In genomic region chr6:33955566-33955965, GRCh38 we compare ENCODE assay signal across 25 cellular contexts.
"Had no signal": no experiment of that assay in that cellular context is flagged by ENCODE, and none has a peak within 500 bp of the region (broad histone marks: within the 10 kb centered on the region; RNA-seq: fewer than 3 reads in every experiment).

No MANE protein-coding gene starts in this region.

- FAIRE-seq: frontal cortex had no signal

- H3K27me3 ChIP-seq: adrenal gland, body of pancreas, colonic mucosa had no signal

- H3K27ac ChIP-seq: adrenal gland, body of pancreas, colonic mucosa, dorsolateral prefrontal cortex, WERI-Rb-1 had no signal

- H3K4me3 ChIP-seq: adrenal gland, body of pancreas, colonic mucosa, dorsolateral prefrontal cortex had no signal

- H3K36me3 ChIP-seq: adrenal gland, colonic mucosa, WERI-Rb-1 had no signal

- H3K9me3 ChIP-seq: adrenal gland, body of pancreas, colonic mucosa had no signal

- DNase-seq: activated B cell treated with CpG ODN at 0.5 μM for 24 hours; activated CD4-positive, alpha-beta T cell treated with anti-CD3 and anti-CD28 coated beads for 48 hours; activated CD4-positive, alpha-beta T cell treated with anti-CD3 and anti-CD28 coated beads, Interleukin-2, amount 50 U/mL, for 1 hour; activated CD4-positive, alpha-beta T cell treated with anti-CD3 and anti-CD28 coated beads, Interleukin-2, amount 50 U/mL, for 48 hours; activated CD8-positive, alpha-beta memory T cell treated with anti-CD3 and anti-CD28 coated beads for 24 hours; activated CD8-positive, alpha-beta T cell treated with anti-CD3 and anti-CD28 coated beads for 36 hours; activated naive CD4-positive, alpha-beta T cell treated with anti-CD3 and anti-CD28 coated beads for 36 hours; activated naive CD8-positive, alpha-beta T cell treated with anti-CD3 and anti-CD28 coated beads for 36 hours; activated naive CD8-positive, alpha-beta T cell treated with anti-CD3 and anti-CD28 coated beads, Interleukin-2, amount 50 U/mL, for 24 hours; activated T-cell treated with anti-CD3 and anti-CD28 coated beads, Interleukin-2, amount 50 U/mL, for 48 hours; adrenal gland; amygdala; body of pancreas; caudate nucleus; colonic mucosa; dorsolateral prefrontal cortex; effector memory CD4-positive, alpha-beta T cell; foreskin fibroblast; T-helper 1 cell; T-helper 17 cell; T1000; WERI-Rb-1 had no signal

- ATAC-seq: activated CD4-positive, CD25-positive, alpha-beta regulatory T cell treated with anti-CD3 and anti-CD28 coated beads, Interleukin-2, amount 50 U/mL, for 24 hours; activated CD8-positive, alpha-beta T cell treated with anti-CD3 and anti-CD28 coated beads for 36 hours; activated naive CD8-positive, alpha-beta T cell treated with anti-CD3 and anti-CD28 coated beads, Interleukin-2, amount 50 U/mL, for 24 hours; body of pancreas; esophagus mucosa; T-helper 17 cell had no signal

- H3K4me1 ChIP-seq: adrenal gland, body of pancreas, colonic mucosa had no signal
